1 cellular context compared by ENCODE assay signal in the genomic region with DNA sequence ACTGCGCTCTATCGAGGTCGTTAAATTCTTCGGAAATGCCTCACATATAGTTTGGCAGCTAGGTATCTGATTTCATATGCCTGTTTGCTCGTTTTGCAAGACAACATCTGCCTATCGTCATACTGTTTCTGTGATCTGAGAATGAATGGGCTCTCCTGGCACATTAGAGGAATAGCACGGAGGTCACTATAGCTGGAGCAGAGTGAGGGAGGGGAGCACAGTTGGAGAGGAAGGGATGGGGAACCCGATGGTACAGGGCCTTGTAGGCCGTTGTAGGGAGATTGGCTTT.
TF ChIP-seq lines count a peak whose summit lies in the region.

No MANE protein-coding gene starts in this region.

TF ChIP-seq in endothelial cell of umbilical vein, 7 proteins besides CTCF, POLR2A, EP300 and RAD21:
- TF ChIP-seq MYC (IDR thresholded peaks at IDR 0.05; ENCODE audit: low read depth, low read length) (no peak), POLR2AphosphoS5 (IDR thresholded peaks at IDR 0.05; ENCODE audit: insufficient read depth, low read depth, low read length) (no peak), JUN (IDR thresholded peaks at IDR 0.05; ENCODE audit: borderline replicate concordance, insufficient read depth, insufficient read length, low read depth) (no peak), EZH2 (IDR thresholded peaks at IDR 0.05; ENCODE audit: borderline replicate concordance, low read depth, low read length, severe bottlenecking) (no peak), FOS (IDR thresholded peaks at IDR 0.05; ENCODE audit: borderline replicate concordance, insufficient read depth, low read length) (no peak), GATA2 (IDR thresholded peaks at IDR 0.05; ENCODE audit: insufficient read depth, insufficient read length, low read depth, low read length) (no peak)
- TF ChIP-seq, protein P1, sequence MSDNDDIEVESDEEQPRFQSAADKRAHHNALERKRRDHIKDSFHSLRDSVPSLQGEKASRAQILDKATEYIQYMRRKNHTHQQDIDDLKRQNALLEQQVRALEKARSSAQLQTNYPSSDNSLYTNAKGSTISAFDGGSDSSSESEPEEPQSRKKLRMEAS (IDR thresholded peaks at IDR 0.05; ENCODE audit: insufficient read depth, insufficient read length) = no peak
